In the genomic region with DNA sequence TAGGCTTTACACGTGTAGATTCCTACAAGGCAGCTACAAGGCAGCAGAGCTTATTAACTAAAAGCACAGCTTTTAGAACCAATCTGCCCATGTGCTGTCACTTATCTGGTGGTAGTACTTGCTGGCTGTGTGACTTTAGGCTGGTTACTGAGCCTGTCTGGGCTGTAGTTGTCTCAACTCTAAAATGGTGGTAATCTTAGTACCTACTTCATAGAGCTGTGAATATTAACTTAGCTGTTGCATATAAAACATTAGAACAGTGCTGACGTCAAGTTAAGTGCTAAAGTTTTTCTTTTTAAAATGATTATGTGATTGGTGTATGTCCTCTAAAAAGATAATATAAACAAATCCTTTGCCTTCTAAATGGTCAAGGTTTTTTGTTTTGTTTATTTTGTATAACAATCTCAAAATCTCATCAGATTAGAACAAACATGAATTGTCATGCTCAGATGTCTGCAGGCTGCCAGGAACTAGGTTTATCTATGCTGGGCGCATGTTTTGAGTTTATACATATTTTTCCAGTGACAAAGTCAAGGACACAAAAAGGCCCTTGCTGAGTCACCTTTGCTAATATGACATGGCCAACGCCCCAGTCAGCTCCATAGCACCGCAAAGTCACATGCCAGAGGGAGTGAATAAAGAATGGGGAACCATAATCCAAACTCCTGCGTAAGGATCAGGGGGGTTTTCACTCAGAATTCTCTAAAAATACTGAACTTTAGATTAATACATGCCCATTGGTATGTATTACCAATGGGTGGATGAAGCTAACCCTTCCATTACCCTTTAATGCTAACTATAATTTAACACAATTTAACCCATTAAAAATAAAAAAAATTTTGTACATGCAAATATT, we compare ENCODE assay signal across 1 cellular context.
A peak's percentile ranks its signal among the peaks of the same experiment; 100 is the strongest.
TF ChIP-seq lines count a peak whose summit lies in the region.

No MANE protein-coding gene starts in this region.

TF ChIP-seq in K562, 482 proteins besides CTCF, POLR2A, EP300 and RAD21 (continued from another document and continues in another):
- TF ChIP-seq, protein P1, sequence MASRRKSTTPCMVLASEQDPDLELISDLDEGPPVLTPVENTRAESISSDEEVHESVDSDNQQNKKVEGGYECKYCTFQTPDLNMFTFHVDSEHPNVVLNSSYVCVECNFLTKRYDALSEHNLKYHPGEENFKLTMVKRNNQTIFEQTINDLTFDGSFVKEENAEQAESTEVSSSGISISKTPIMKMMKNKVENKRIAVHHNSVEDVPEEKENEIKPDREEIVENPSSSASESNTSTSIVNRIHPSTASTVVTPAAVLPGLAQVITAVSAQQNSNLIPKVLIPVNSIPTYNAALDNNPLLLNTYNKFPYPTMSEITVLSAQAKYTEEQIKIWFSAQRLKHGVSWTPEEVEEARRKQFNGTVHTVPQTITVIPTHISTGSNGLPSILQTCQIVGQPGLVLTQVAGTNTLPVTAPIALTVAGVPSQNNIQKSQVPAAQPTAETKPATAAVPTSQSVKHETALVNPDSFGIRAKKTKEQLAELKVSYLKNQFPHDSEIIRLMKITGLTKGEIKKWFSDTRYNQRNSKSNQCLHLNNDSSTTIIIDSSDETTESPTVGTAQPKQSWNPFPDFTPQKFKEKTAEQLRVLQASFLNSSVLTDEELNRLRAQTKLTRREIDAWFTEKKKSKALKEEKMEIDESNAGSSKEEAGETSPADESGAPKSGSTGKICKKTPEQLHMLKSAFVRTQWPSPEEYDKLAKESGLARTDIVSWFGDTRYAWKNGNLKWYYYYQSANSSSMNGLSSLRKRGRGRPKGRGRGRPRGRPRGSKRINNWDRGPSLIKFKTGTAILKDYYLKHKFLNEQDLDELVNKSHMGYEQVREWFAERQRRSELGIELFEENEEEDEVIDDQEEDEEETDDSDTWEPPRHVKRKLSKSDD (conservative IDR thresholded peaks at IDR 0.05; ENCODE audit: low read length) = no peak
- TF ChIP-seq SMARCA4 (IDR thresholded peaks at IDR 0.05) = peak; percentile 93
- TF ChIP-seq, protein P2, sequence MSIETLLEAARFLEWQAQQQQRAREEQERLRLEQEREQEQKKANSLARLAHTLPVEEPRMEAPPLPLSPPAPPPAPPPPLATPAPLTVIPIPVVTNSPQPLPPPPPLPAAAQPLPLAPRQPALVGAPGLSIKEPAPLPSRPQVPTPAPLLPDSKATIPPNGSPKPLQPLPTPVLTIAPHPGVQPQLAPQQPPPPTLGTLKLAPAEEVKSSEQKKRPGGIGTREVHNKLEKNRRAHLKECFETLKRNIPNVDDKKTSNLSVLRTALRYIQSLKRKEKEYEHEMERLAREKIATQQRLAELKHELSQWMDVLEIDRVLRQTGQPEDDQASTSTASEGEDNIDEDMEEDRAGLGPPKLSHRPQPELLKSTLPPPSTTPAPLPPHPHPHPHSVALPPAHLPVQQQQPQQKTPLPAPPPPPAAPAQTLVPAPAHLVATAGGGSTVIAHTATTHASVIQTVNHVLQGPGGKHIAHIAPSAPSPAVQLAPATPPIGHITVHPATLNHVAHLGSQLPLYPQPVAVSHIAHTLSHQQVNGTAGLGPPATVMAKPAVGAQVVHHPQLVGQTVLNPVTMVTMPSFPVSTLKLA (conservative IDR thresholded peaks at IDR 0.05) = peak; percentile 73 to 82
- peak; percentile 92 for TF ChIP-seq ZNF316 (IDR thresholded peaks at IDR 0.05)
- no peak for TF ChIP-seq MXI1 (IDR thresholded peaks at IDR 0.05; ENCODE audit: low read depth, low read length)
- TF ChIP-seq, protein P3, sequence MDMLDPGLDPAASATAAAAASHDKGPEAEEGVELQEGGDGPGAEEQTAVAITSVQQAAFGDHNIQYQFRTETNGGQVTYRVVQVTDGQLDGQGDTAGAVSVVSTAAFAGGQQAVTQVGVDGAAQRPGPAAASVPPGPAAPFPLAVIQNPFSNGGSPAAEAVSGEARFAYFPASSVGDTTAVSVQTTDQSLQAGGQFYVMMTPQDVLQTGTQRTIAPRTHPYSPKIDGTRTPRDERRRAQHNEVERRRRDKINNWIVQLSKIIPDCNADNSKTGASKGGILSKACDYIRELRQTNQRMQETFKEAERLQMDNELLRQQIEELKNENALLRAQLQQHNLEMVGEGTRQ (CRISPR knock-in tag; IDR thresholded peaks at IDR 0.05) = peak; percentile 59
- TF ChIP-seq DMBX1 (CRISPR knock-in tag; IDR thresholded peaks at IDR 0.05; ENCODE audit: borderline replicate concordance) = peak; percentile 67; the same call in 1 of the 2 replicates
- TF ChIP-seq PHB2 (IDR thresholded peaks at IDR 0.05; ENCODE audit: low read depth) = no peak
- peak; percentile 88 for TF ChIP-seq MAFK (IDR thresholded peaks at IDR 0.05; ENCODE audit: low read length)
- TF ChIP-seq ESRRA (IDR thresholded peaks at IDR 0.05; ENCODE audit: borderline replicate concordance, low read depth) = peak; percentile 98
- peak; percentile 59 for TF ChIP-seq EHMT2 (IDR thresholded peaks at IDR 0.05)
- peak; percentile 85 for TF ChIP-seq CCNT2 (IDR thresholded peaks at IDR 0.05; ENCODE audit: borderline replicate concordance, extremely low read depth, insufficient read length, low read depth, low read length)
- peak; percentile 72; the same call in 1 of the 2 replicates for TF ChIP-seq RAD51 (IDR thresholded peaks at IDR 0.05; ENCODE audit: borderline replicate concordance, low read depth)
- peak; percentile 27; the same call in 1 of the 2 replicates for TF ChIP-seq GATA2 (CRISPR knock-in tag; IDR thresholded peaks at IDR 0.05)
- TF ChIP-seq SMC3 (conservative IDR thresholded peaks at IDR 0.05; ENCODE audit: insufficient read depth, low read depth, low read length) = no peak
- peak; percentile 34; the same call in 1 of the 2 replicates for TF ChIP-seq CBX1 (IDR thresholded peaks at IDR 0.05; ENCODE audit: low read depth)
- TF ChIP-seq, protein P4, sequence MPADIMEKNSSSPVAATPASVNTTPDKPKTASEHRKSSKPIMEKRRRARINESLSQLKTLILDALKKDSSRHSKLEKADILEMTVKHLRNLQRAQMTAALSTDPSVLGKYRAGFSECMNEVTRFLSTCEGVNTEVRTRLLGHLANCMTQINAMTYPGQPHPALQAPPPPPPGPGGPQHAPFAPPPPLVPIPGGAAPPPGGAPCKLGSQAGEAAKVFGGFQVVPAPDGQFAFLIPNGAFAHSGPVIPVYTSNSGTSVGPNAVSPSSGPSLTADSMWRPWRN (IDR thresholded peaks at IDR 0.05; ENCODE audit: low read depth) = peak; percentile 40; the same call in 1 of the 2 replicates
- TF ChIP-seq ZZZ3 (IDR thresholded peaks at IDR 0.05) = no peak
- 0 out of 2 replicates have a peak, but pooled peaks have one; percentile 15 for TF ChIP-seq TOE1 (IDR thresholded peaks at IDR 0.05; ENCODE audit: borderline replicate concordance)
- TF ChIP-seq TOE1 (CRISPR knock-in tag; IDR thresholded peaks at IDR 0.05; ENCODE audit: borderline replicate concordance, low read depth) = no peak
- TF ChIP-seq, protein P5, sequence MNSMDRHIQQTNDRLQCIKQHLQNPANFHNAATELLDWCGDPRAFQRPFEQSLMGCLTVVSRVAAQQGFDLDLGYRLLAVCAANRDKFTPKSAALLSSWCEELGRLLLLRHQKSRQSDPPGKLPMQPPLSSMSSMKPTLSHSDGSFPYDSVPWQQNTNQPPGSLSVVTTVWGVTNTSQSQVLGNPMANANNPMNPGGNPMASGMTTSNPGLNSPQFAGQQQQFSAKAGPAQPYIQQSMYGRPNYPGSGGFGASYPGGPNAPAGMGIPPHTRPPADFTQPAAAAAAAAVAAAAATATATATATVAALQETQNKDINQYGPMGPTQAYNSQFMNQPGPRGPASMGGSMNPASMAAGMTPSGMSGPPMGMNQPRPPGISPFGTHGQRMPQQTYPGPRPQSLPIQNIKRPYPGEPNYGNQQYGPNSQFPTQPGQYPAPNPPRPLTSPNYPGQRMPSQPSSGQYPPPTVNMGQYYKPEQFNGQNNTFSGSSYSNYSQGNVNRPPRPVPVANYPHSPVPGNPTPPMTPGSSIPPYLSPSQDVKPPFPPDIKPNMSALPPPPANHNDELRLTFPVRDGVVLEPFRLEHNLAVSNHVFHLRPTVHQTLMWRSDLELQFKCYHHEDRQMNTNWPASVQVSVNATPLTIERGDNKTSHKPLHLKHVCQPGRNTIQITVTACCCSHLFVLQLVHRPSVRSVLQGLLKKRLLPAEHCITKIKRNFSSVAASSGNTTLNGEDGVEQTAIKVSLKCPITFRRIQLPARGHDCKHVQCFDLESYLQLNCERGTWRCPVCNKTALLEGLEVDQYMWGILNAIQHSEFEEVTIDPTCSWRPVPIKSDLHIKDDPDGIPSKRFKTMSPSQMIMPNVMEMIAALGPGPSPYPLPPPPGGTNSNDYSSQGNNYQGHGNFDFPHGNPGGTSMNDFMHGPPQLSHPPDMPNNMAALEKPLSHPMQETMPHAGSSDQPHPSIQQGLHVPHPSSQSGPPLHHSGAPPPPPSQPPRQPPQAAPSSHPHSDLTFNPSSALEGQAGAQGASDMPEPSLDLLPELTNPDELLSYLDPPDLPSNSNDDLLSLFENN (IDR thresholded peaks at IDR 0.05; ENCODE audit: low read depth in 2 of 2, low read length in 2 of 2) = peak in 1 of 2 experiments; percentile 74; a peak in 1 of 4 replicates
- TF ChIP-seq JUND (IDR thresholded peaks at IDR 0.05; ENCODE audit: borderline replicate concordance, low read depth, low read length) = peak; percentile 95
- peak; percentile 94 for TF ChIP-seq JUND (tag; IDR thresholded peaks at IDR 0.05; ENCODE audit: borderline replicate concordance, low read depth, low read length)
- peak; percentile 12; the same call in 1 of the 2 replicates for TF ChIP-seq ZNF644 (tag; IDR thresholded peaks at IDR 0.05; ENCODE audit: low read depth)
- 0 out of 2 replicates have a peak, but pooled peaks have one; percentile 12 for TF ChIP-seq ELF1 (tag; IDR thresholded peaks at IDR 0.05)
- peak; percentile 67; the same call in 1 of the 2 replicates for TF ChIP-seq GATAD2A (IDR thresholded peaks at IDR 0.05)
- peak; percentile 95 for TF ChIP-seq BHLHE40 (IDR thresholded peaks at IDR 0.05; ENCODE audit: low read length)
- TF ChIP-seq HLTF (IDR thresholded peaks at IDR 0.05) = no peak
- TF ChIP-seq, protein P6, sequence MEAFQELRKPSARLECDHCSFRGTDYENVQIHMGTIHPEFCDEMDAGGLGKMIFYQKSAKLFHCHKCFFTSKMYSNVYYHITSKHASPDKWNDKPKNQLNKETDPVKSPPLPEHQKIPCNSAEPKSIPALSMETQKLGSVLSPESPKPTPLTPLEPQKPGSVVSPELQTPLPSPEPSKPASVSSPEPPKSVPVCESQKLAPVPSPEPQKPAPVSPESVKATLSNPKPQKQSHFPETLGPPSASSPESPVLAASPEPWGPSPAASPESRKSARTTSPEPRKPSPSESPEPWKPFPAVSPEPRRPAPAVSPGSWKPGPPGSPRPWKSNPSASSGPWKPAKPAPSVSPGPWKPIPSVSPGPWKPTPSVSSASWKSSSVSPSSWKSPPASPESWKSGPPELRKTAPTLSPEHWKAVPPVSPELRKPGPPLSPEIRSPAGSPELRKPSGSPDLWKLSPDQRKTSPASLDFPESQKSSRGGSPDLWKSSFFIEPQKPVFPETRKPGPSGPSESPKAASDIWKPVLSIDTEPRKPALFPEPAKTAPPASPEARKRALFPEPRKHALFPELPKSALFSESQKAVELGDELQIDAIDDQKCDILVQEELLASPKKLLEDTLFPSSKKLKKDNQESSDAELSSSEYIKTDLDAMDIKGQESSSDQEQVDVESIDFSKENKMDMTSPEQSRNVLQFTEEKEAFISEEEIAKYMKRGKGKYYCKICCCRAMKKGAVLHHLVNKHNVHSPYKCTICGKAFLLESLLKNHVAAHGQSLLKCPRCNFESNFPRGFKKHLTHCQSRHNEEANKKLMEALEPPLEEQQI (IDR thresholded peaks at IDR 0.05) = 0 out of 2 replicates have a peak, but pooled peaks have one; percentile 12
- peak; percentile 52 for TF ChIP-seq NFIC (IDR thresholded peaks at IDR 0.05)
- peak; percentile 69; the same call in 1 of the 2 replicates for TF ChIP-seq KLF6 (CRISPR knock-in tag; IDR thresholded peaks at IDR 0.05; ENCODE audit: borderline replicate concordance)
- peak; percentile 61 to 79; a peak in 3 of 4 replicates for TF ChIP-seq TRIM24 (IDR thresholded peaks at IDR 0.05)
- TF ChIP-seq TEAD1 (CRISPR knock-in tag; IDR thresholded peaks at IDR 0.05) = peak in 1 of 2 experiments; percentile 89; a peak in 2 of 4 replicates
- TF ChIP-seq, protein P7, sequence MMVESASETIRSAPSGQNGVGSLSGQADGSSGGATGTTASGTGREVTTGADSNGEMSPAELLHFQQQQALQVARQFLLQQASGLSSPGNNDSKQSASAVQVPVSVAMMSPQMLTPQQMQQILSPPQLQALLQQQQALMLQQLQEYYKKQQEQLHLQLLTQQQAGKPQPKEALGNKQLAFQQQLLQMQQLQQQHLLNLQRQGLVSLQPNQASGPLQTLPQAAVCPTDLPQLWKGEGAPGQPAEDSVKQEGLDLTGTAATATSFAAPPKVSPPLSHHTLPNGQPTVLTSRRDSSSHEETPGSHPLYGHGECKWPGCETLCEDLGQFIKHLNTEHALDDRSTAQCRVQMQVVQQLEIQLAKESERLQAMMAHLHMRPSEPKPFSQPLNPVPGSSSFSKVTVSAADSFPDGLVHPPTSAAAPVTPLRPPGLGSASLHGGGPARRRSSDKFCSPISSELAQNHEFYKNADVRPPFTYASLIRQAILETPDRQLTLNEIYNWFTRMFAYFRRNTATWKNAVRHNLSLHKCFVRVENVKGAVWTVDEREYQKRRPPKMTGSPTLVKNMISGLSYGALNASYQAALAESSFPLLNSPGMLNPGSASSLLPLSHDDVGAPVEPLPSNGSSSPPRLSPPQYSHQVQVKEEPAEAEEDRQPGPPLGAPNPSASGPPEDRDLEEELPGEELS (CRISPR knock-in tag; IDR thresholded peaks at IDR 0.05; ENCODE audit: borderline replicate concordance) = no peak
- TF ChIP-seq MBD2 (IDR thresholded peaks at IDR 0.05; ENCODE audit: borderline replicate concordance, low read depth) = 0 out of 2 replicates have a peak, but pooled peaks have one; percentile 24
- 0 out of 4 replicates have a peak, but pooled peaks of 1 of the 2 experiments have one; percentile 38 for TF ChIP-seq SRF (CRISPR knock-in tag; IDR thresholded peaks at IDR 0.05)
- TF ChIP-seq ZNF165 (CRISPR knock-in tag; IDR thresholded peaks at IDR 0.05; ENCODE audit: borderline replicate concordance) = no peak
- 0 out of 2 replicates have a peak, but pooled peaks have one; percentile 12 for TF ChIP-seq SP1 (CRISPR knock-in tag; IDR thresholded peaks at IDR 0.05)
- TF ChIP-seq, protein P8, sequence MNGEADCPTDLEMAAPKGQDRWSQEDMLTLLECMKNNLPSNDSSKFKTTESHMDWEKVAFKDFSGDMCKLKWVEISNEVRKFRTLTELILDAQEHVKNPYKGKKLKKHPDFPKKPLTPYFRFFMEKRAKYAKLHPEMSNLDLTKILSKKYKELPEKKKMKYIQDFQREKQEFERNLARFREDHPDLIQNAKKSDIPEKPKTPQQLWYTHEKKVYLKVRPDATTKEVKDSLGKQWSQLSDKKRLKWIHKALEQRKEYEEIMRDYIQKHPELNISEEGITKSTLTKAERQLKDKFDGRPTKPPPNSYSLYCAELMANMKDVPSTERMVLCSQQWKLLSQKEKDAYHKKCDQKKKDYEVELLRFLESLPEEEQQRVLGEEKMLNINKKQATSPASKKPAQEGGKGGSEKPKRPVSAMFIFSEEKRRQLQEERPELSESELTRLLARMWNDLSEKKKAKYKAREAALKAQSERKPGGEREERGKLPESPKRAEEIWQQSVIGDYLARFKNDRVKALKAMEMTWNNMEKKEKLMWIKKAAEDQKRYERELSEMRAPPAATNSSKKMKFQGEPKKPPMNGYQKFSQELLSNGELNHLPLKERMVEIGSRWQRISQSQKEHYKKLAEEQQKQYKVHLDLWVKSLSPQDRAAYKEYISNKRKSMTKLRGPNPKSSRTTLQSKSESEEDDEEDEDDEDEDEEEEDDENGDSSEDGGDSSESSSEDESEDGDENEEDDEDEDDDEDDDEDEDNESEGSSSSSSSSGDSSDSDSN (IDR thresholded peaks at IDR 0.05; ENCODE audit: borderline replicate concordance in 1 of 2, low read depth in 2 of 2, low read length in 2 of 2) = no peak
- peak; percentile 98 for TF ChIP-seq FOSL1 (tag; conservative IDR thresholded peaks at IDR 0.05)
